In the genomic region with DNA sequence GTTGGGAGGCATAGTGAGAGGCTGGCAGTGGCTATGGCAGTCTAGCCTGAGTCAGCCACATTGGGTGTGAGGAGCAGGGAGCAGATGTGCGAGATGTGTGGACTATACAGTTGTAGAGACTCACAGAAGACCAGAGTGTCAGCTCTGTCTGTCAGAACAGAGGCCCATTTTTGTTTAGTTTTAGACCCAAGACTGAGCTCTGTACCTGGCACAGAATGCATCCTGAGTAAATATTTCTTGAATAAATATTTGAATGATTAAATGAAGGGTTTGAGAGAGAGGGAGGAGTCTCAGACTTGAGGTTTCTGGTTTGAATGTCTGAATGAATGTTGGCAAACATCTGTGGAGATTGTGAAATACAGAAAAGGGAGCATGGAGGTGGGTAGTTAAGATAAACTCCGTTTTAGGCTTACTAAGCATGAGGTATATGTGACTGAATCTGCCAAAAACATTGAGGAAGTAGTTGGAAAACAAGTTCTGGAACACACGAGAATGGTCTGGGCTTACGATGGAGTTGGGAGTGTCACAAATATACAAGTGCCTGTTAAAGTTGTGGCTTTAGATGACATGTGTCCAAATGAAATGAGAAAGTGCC, we compare ENCODE assay signal across 9 cellular contexts. TPM values are rescaled to one million over a fixed set of nuclear protein-coding genes. Genes with fewer than 3 reads are reported as not detected.
A peak's percentile ranks its signal among the peaks of the same experiment; 100 is the strongest.
DNase-seq lines count a peak whose midpoint lies in the region; ATAC-seq and TF ChIP-seq lines count a peak whose summit lies in the region.
"Had no signal": no experiment of that assay in that cellular context is flagged by ENCODE, and none has a peak within 500 bp of the region (broad histone marks: within the 10 kb centered on the region; RNA-seq: fewer than 3 reads in every experiment).

No MANE protein-coding gene starts in this region.

- H3K27ac ChIP-seq in stomach (peak overlapping the region; percentile 82 to 94 (median 92)), A673 (ENCODE audit: low read depth, low read length, poor library complexity, severe bottlenecking) (no peak overlapping the region)

- TF ChIP-seq EP300 in stomach (IDR thresholded peaks at IDR 0.05), result no peak

- DNase-seq in NCI-H2029 treated with DMSO at 0.1 percent for 48 hours (lab: John Stamatoyannopoulos, UW) (peak; percentile 6), NCI-H2029 (lab: John Stamatoyannopoulos, UW) (no peak), SKM-1 (lab: John Stamatoyannopoulos, UW; ENCODE audit: unreplicated experiment) (peak; percentile 20), fibroblast of villous mesenchyme (ENCODE audit: low read depth) (peak; percentile 85), stomach (peak; percentile 51), A673 (ENCODE audit: low spot score) (no peak)
- DNase-seq: 8988T had no signal

- H3K36me3 ChIP-seq in stomach (peaks cover 4 to 25% (median 16%) of the 10 kb centered on the region in 4 donors), A673 (ENCODE audit: insufficient read depth, low read length, poor library complexity, severe bottlenecking) (peaks cover 9% of the 10 kb centered on the region)

- H3K4me3 ChIP-seq in fibroblast of villous mesenchyme (ENCODE audit: low read depth, low read length), result peak overlapping the region; percentile 23
- H3K4me3 ChIP-seq in stomach, result peak overlapping the region in 1 of 4 donors; percentile 7
- H3K4me3 ChIP-seq in A673 (ENCODE audit: low read depth, low read length, poor library complexity, severe bottlenecking), result no peak overlapping the region

- CTCF ChIA-PET in A673 (lab: Charles Lee), result no interaction called here

- WGBS in stomach, 5 donors, result 11 to 16% (median 15%) methylated on average over 4 of the region's 4 CpGs

- H3K27me3 ChIP-seq in stomach (no peaks in the 10 kb centered on the region), A673 (replicated peaks; ENCODE audit: insufficient read depth, low read depth, low read length, poor library complexity) (no peaks in the 10 kb centered on the region)

- TF ChIP-seq CTCF in fibroblast of villous mesenchyme (IDR thresholded peaks at IDR 0.05; ENCODE audit: insufficient read depth, low read depth, low read length), result no peak
- TF ChIP-seq CTCF in stomach (IDR thresholded peaks at IDR 0.05), result no peak
- no peak for TF ChIP-seq CTCF in A673 (conservative IDR thresholded peaks at IDR 0.05; ENCODE audit: low read depth, low read length)

- peaks cover 43 to 83% (median 74%) of the 10 kb centered on the region in 4 donors for H3K4me1 ChIP-seq in stomach
- no peaks in the 10 kb centered on the region for H3K4me1 ChIP-seq in A673 (ENCODE audit: insufficient read depth, low read length, poor library complexity, severe bottlenecking)

- TF ChIP-seq POLR2A in stomach (IDR thresholded peaks at IDR 0.05), result no peak

- H3K9me3 ChIP-seq in stomach, result no peaks in the 10 kb centered on the region
- no peaks in the 10 kb centered on the region for H3K9me3 ChIP-seq in A673 (ENCODE audit: low read depth, low read length, poor library complexity, severe bottlenecking)

- BruUV-seq in A673 (replicated peaks; lab: Mats Ljungman, UMichigan), result no TSS peak

- ATAC-seq in HG02938 (IDR thresholded peaks at IDR 0.05; ENCODE audit: unreplicated experiment) (no peak), GM21717 (IDR thresholded peaks at IDR 0.05; ENCODE audit: unreplicated experiment) (no peak)

- POLR2A ChIA-PET in A673 (lab: Charles Lee; ENCODE audit: low non-redundant PET), result interaction anchor here (0.7 kb wide), 1 partner anchor 1117 kb away, joined by 3 read pairs; no protein-coding TSS in a partner anchor

- intact Hi-C loops in stomach (cut with DNase I; ENCODE audit: low total_unique reads) (no loop called here), A673 (cut with micrococcal nuclease; ENCODE audit: unreplicated experiment) (no loop called here)

RNA-seq across cellular contexts. Expression of gene SEC23IP, which starts 3.6 kb away (rescaled TPM):
- 37.7 and 44.9 TPM in 2 replicates for total RNA-seq in fibroblast of villous mesenchyme
- total RNA-seq in stomach, result 10 to 100 TPM in 3 of 5 donors, 1 to 10 TPM in 2; 4.1 to 82.1 (median 17.2) TPM
- polyA plus RNA-seq in stomach, result 10 to 100 TPM in 2 of 3 donors, 1 to 10 TPM in 1; 7.2 to 20.8 (median 12.4) TPM
- total RNA-seq in A673 (2021), result 78.6 and 89.9 TPM in 2 replicates

RNA-seq across cellular contexts. Expression of gene MCMBP, which starts 23.5 kb away (rescaled TPM):
- 43.2 and 56.1 TPM in 2 replicates for total RNA-seq in fibroblast of villous mesenchyme
- total RNA-seq in stomach, result 10 to 100 TPM; 19.8 to 88.9 (median 50.9) TPM
- polyA plus RNA-seq in stomach, result 10 to 100 TPM; 17.5 to 26.1 (median 21.8) TPM
- 108 and 110 TPM in 2 replicates for total RNA-seq in A673 (2021)

Comparison
In these comparisons a context has a peak if more than half of its experiments do, and no peak if none do; other contexts are left out.
1. DNase-seq: peak in NCI-H2029 treated with DMSO at 0.1 percent for 48 hours (single experiment), SKM-1 (single experiment), fibroblast of villous mesenchyme (single experiment) and stomach (single experiment); none in NCI-H2029 (single experiment) and A673 (single experiment).